In the genomic region with DNA sequence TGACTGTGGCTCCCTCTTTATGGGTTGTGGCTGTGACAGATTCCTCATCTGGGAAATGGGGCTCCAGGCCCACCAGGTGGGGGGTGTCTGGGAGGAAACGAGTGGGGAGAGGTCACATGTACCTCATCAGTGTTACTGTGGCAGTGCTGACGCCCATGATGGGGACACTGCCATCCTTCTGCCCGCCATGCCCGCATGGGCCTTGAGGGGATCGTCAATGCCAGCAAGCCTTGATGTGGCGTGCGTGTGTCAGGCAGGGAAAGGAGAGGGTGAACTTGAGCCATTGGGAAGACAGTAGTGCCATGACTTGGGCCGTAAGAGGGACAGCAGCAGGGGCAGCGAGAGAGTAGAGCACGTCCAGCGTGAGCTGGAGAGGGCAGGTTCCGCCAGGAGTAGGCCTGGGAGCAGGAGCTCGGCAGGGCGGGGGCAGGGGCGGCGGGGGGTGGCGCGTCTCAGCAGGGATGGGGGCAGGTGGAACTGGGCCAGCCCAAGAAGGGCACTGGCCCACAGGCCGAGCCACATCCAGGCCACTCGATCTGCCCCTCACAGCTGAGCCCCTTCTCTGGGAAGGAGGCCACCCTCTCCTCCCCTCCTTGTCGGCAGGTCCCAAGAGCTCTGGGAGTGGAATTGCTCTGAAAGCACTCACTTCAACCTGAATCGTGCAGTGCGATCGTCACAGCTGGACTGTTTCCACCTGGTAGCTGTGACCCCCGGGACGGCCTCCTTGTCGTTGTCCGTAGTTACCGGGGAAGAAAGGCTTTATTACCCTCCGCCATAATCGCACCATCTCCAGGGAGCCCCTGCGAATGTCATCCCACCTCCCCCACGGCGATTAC, we compare ENCODE assay signal across 22 cellular contexts. TPM values are rescaled to one million over a fixed set of nuclear protein-coding genes. Genes with fewer than 3 reads are reported as not detected.
DNase-seq lines count a peak whose midpoint lies in the region; ATAC-seq and TF ChIP-seq lines count a peak whose summit lies in the region.
"Had no signal": no experiment of that assay in that cellular context is flagged by ENCODE, and none has a peak within 500 bp of the region (broad histone marks: within the 10 kb centered on the region; RNA-seq: fewer than 3 reads in every experiment).

No MANE protein-coding gene starts in this region.

- peak; percentile 78 for DNase-seq in NCI-H146 (lab: John Stamatoyannopoulos, UW)
- DNase-seq in central memory CD8-positive, alpha-beta T cell (ENCODE audit: low spot score in 2 of 2): no peak
- no peak for DNase-seq in neural crest cell (ENCODE audit: low read depth, low spot score)
- no peak for DNase-seq in NCI-H2171 treated with DMSO at 0.1 percent for 48 hours (lab: John Stamatoyannopoulos, UW)
- DNase-seq in psoas muscle: no peak
- DNase-seq: ACHN; activated CD4-positive, alpha-beta T cell treated with anti-CD3 and anti-CD28 coated beads, Interleukin-2, amount 10 ng/mL, durations not matched to agents 7 days and 5 days; activated effector memory CD4-positive, alpha-beta T cell treated with anti-CD3 and anti-CD28 coated beads, Interleukin-2, amount 50 U/mL, for 16 hours; CD4-positive, alpha-beta T cell; central memory CD4-positive, alpha-beta T cell; effector memory CD4-positive, alpha-beta T cell; HFFc6; NCI-H2081; NCI-H82; ovary; PC-3; SIG-M5; T-cell had no signal

- no peaks in the 10 kb centered on the region for H3K27me3 ChIP-seq in BLaER1 treated with 17β-estradiol and CSF1 and Interleukin-3, amounts not matched to agents 10 nM and 100 nM
- H3K27me3 ChIP-seq in psoas muscle (ENCODE audit: insufficient read depth in 3 of 3, low read length in 2 of 3): no peaks in the 10 kb centered on the region
- H3K27me3 ChIP-seq: ovary had no signal

- H3K9me3 Mint-ChIP-seq in central memory CD8-positive, alpha-beta T cell: no peaks in the 10 kb centered on the region
- H3K9me3 Mint-ChIP-seq in neural crest cell: no peaks in the 10 kb centered on the region
- H3K9me3 Mint-ChIP-seq: CD4-positive, alpha-beta T cell; T-cell had no signal

- peak overlapping the region; percentile 29 for H3K27ac Mint-ChIP-seq in central memory CD8-positive, alpha-beta T cell (ENCODE audit: low read depth)
- H3K27ac Mint-ChIP-seq in neural crest cell (ENCODE audit: unreplicated experiment): no peak overlapping the region
- H3K27ac Mint-ChIP-seq: activated CD4-positive, alpha-beta T cell treated with anti-CD3 and anti-CD28 coated beads, Interleukin-2, amount 10 ng/mL, durations not matched to agents 7 days and 5 days; CD4-positive, alpha-beta T cell; HFFc6; T-cell had no signal

- H3K27ac ChIP-seq in BLaER1 treated with 17β-estradiol and CSF1 and Interleukin-3, amounts not matched to agents 10 nM and 100 nM: 0 out of 22 replicates have a peak overlapping the region, but pooled peaks of 1 of the 11 experiments have one; percentile 25
- H3K27ac ChIP-seq in psoas muscle: no peak overlapping the region
- H3K27ac ChIP-seq: ovary had no signal

- H3K36me3 ChIP-seq in BLaER1 treated with 17β-estradiol and CSF1 and Interleukin-3, amounts not matched to agents 10 nM and 100 nM: peaks cover 0 to 14% (median 0%) of the 10 kb centered on the region in 11 experiments; a peak in 4 of 22 replicates
- H3K36me3 ChIP-seq in psoas muscle (ENCODE audit: insufficient read depth in 1 of 2, low read depth in 1 of 2): no peaks in the 10 kb centered on the region
- H3K36me3 ChIP-seq: ovary had no signal

- H3K27me3 Mint-ChIP-seq in central memory CD8-positive, alpha-beta T cell: no peaks in the 10 kb centered on the region
- no peaks in the 10 kb centered on the region for H3K27me3 Mint-ChIP-seq in neural crest cell (ENCODE audit: low read depth)
- H3K27me3 Mint-ChIP-seq: activated CD4-positive, alpha-beta T cell treated with anti-CD3 and anti-CD28 coated beads, Interleukin-2, amount 10 ng/mL, durations not matched to agents 7 days and 5 days; CD4-positive, alpha-beta T cell; T-cell had no signal

- intact Hi-C loops in psoas muscle (cut with DNase I): no loop called here

- WGBS in psoas muscle, 3 donors: 86 to 92% (median 86%) methylated on average over 34 of the region's 34 CpGs

- peaks cover 15% of the 10 kb centered on the region for H3K4me1 Mint-ChIP-seq in central memory CD8-positive, alpha-beta T cell
- peaks cover 58% of the 10 kb centered on the region for H3K4me1 Mint-ChIP-seq in neural crest cell

- no peak overlapping the region for H3K4me3 Mint-ChIP-seq in central memory CD8-positive, alpha-beta T cell
- H3K4me3 Mint-ChIP-seq in neural crest cell: peak overlapping the region; percentile 22
- H3K4me3 Mint-ChIP-seq: activated CD4-positive, alpha-beta T cell treated with anti-CD3 and anti-CD28 coated beads, Interleukin-2, amount 10 ng/mL, durations not matched to agents 7 days and 5 days; CD4-positive, alpha-beta T cell; HFFc6; T-cell had no signal

- no peaks in the 10 kb centered on the region for H3K9me3 ChIP-seq in BLaER1 treated with 17β-estradiol and CSF1 and Interleukin-3, amounts not matched to agents 10 nM and 100 nM (replicated peaks in 1 of 11)
- no peaks in the 10 kb centered on the region for H3K9me3 ChIP-seq in psoas muscle
- H3K9me3 ChIP-seq: ovary had no signal

- H3K4me2 ChIP-seq in BLaER1 treated with 17β-estradiol and CSF1 and Interleukin-3, amounts not matched to agents 10 nM and 100 nM: peak overlapping the region; percentile 90 to 99 (median 96)

- peaks cover 37 to 92% (median 61%) of the 10 kb centered on the region in 11 experiments; a peak in 21 of 22 replicates for H4K20me1 ChIP-seq in BLaER1 treated with 17β-estradiol and CSF1 and Interleukin-3, amounts not matched to agents 10 nM and 100 nM

- peaks cover 73 to 90% (median 82%) of the 10 kb centered on the region in 10 experiments for H3K4me1 ChIP-seq in BLaER1 treated with 17β-estradiol and CSF1 and Interleukin-3, amounts not matched to agents 10 nM and 100 nM
- H3K4me1 ChIP-seq in psoas muscle: peaks cover 44% of the 10 kb centered on the region

- TF ChIP-seq CTCF in neural crest cell (conservative IDR thresholded peaks at IDR 0.05): no peak
- TF ChIP-seq CTCF in psoas muscle (IDR thresholded peaks at IDR 0.05): no peak

- H3K4me3 ChIP-seq in BLaER1 treated with 17β-estradiol and CSF1 and Interleukin-3, amounts not matched to agents 10 nM and 100 nM: no peak overlapping the region
- no peak overlapping the region for H3K4me3 ChIP-seq in psoas muscle
- H3K4me3 ChIP-seq: ovary had no signal

- peaks cover 4% of the 10 kb centered on the region for H3K36me3 Mint-ChIP-seq in central memory CD8-positive, alpha-beta T cell (ENCODE audit: insufficient read depth)
- H3K36me3 Mint-ChIP-seq in neural crest cell (ENCODE audit: low read depth): no peaks in the 10 kb centered on the region

- ATAC-seq in central memory CD8-positive, alpha-beta T cell (replicated peaks; ENCODE audit: extremely low read depth, poor library complexity, severe bottlenecking): no peak
- no peak for ATAC-seq in GM21515 (IDR thresholded peaks at IDR 0.05; ENCODE audit: unreplicated experiment)
- no peak for ATAC-seq in HG03354 (IDR thresholded peaks at IDR 0.05; ENCODE audit: poor library complexity, severe bottlenecking, unreplicated experiment)
- no peak for ATAC-seq in psoas muscle
- ATAC-seq: HepG2, PC-3, T-cell had no signal

- H3K9ac ChIP-seq in BLaER1 treated with 17β-estradiol and CSF1 and Interleukin-3, amounts not matched to agents 10 nM and 100 nM: 0 out of 22 replicates have a peak overlapping the region, but pooled peaks of 1 of the 11 experiments have one; percentile 5

RNA-seq across cellular contexts. Expression of gene KLHL26, which starts 9.9 kb away (rescaled TPM):
- total RNA-seq in neural crest cell (11.1 and 12.3 TPM in 2 replicates), psoas muscle (1 to 10 TPM; 5.2 to 9.9 (median 7.0) TPM)
- polyA plus RNA-seq in psoas muscle: 1 to 10 TPM; 3.1 to 4.1 (median 3.5) TPM

RNA-seq across cellular contexts. Expression of gene TMEM59L, which starts 34.1 kb away (rescaled TPM):
- total RNA-seq in neural crest cell (6.4 and 6.5 TPM in 2 replicates), psoas muscle (1 to 10 TPM in 3 of 4 donors, under 1 TPM in 1; 0.79 to 3.2 (median 2.6) TPM)
- 1 to 10 TPM in 2 of 3 donors, under 1 TPM in 1; 0.85 to 4.8 (median 1.5) TPM for polyA plus RNA-seq in psoas muscle

RNA-seq across cellular contexts. Expression of gene CRTC1, which starts 36.7 kb away (rescaled TPM):
- total RNA-seq in neural crest cell (24.1 and 25.2 TPM in 2 replicates), psoas muscle (10 to 100 TPM in 2 of 4 donors, 1 to 10 TPM in 2; 8.1 to 12.5 (median 9.6) TPM)
- polyA plus RNA-seq in psoas muscle: 1 to 10 TPM; 4.5 to 6.6 (median 6.3) TPM

RNA-seq across cellular contexts. Expression of gene CRLF1, which starts 40.2 kb away (rescaled TPM):
- total RNA-seq in neural crest cell: 0.68 and 1.5 TPM in 2 replicates
- total RNA-seq in psoas muscle: 10 to 100 TPM in 3 of 4 donors, 1 to 10 TPM in 1; 8.3 to 20.2 (median 14.2) TPM
- 10 to 100 TPM; 15.6 to 28.4 (median 19.3) TPM for polyA plus RNA-seq in psoas muscle
- total RNA-seq: activated CD4-positive, alpha-beta T cell treated with anti-CD3 and anti-CD28 coated beads, Interleukin-2, amount 10 ng/mL, durations not matched to agents 7 days and 5 days; CD4-positive, alpha-beta T cell had no signal

RNA-seq across cellular contexts. Expression of gene REX1BD, which starts 58.2 kb away (rescaled TPM):
- total RNA-seq in neural crest cell: 71.8 and 71.9 TPM in 2 replicates
- 100 to 1,000 TPM in 1 of 4 donors, 10 to 100 TPM in 3; 52.1 to 105 (median 92.0) TPM for total RNA-seq in psoas muscle
- 100 to 1,000 TPM in 1 of 3 donors, 10 to 100 TPM in 2; 67.7 to 105 (median 80.7) TPM for polyA plus RNA-seq in psoas muscle
